ENCODE assay signal across 38 cellular contexts in genomic region chr1:9518454-9518998, GRCh38.
"Had no signal": no experiment of that assay in that cellular context is flagged by ENCODE, and none has a peak within 500 bp of the region (broad histone marks: within the 10 kb centered on the region; RNA-seq: fewer than 3 reads in every experiment).

No MANE protein-coding gene starts in this region.

- H3K9me3 Mint-ChIP-seq: activated CD4-positive, alpha-beta memory T cell treated with anti-CD3 and anti-CD28 coated beads, Interleukin-2, amount 10 ng/mL, durations not matched to agents 7 days and 5 days; activated CD4-positive, alpha-beta T cell treated with anti-CD3 and anti-CD28 coated beads, Interleukin-2, amount 10 ng/mL, durations not matched to agents 7 days and 5 days; activated naive CD4-positive, alpha-beta T cell treated with anti-CD3 and anti-CD28 coated beads, Interleukin-2, amount 10 ng/mL, durations not matched to agents 7 days and 5 days; activated naive CD4-positive, alpha-beta T cell treated with anti-CD3 and anti-CD28 coated beads, Interleukin-2, amount 50 U/mL, for 24 hours; activated naive CD8-positive, alpha-beta T cell treated with anti-CD3 and anti-CD28 coated beads, Interleukin-2, amount 10 ng/mL, durations not matched to agents 7 days and 5 days; activated naive CD8-positive, alpha-beta T cell treated with anti-CD3 and anti-CD28 coated beads, Interleukin-2, amount 50 U/mL, for 24 hours; activated T-cell treated with anti-CD3 and anti-CD28 coated beads, Interleukin-2, amount 50 U/mL, for 24 hours; activated T-helper 2 cell treated with anti-CD3 and anti-CD28 coated beads, Interferon-gamma antibody, Interleukin-2, Interleukin-4, amounts not matched to agents 10 μg/mL and 5 μg/mL and 100 μg/mL, durations not matched to agents 14 hours and 24 hours and 36 hours; central memory CD8-positive, alpha-beta T cell; T-helper 1 cell treated with Interleukin-12 subunit alpha and Interleukin-12 subunit beta and Interleukin-4 antibody, amounts not matched to agents 30 μg/mL and 1 μg/mL, for 36 hours; T-helper 2 cell treated with Interferon-gamma antibody and Interleukin-4, amounts not matched to agents 5 μg/mL and 100 μg/mL, for 36 hours; WTC11 had no signal

- H3K36me3 ChIP-seq: ascending aorta, cardiac muscle cell had no signal

- H3K27me3 Mint-ChIP-seq: activated CD4-positive, alpha-beta T cell treated with anti-CD3 and anti-CD28 coated beads for 36 hours; activated naive CD4-positive, alpha-beta T cell treated with anti-CD3 and anti-CD28 coated beads, Interleukin-2, amount 50 U/mL, for 24 hours; activated naive CD8-positive, alpha-beta T cell; activated naive CD8-positive, alpha-beta T cell treated with anti-CD3 and anti-CD28 coated beads, Interleukin-2, amount 50 U/mL, for 24 hours; activated T-cell treated with anti-CD3 and anti-CD28 coated beads, Interleukin-2, amount 50 U/mL, for 24 hours; central memory CD8-positive, alpha-beta T cell had no signal

- ATAC-seq: activated CD4-positive, alpha-beta T cell treated with anti-CD3 and anti-CD28 coated beads for 36 hours; activated CD4-positive, CD25-positive, alpha-beta regulatory T cell treated with anti-CD3 and anti-CD28 coated beads, Interleukin-2, amount 50 U/mL, for 24 hours; activated CD8-positive, alpha-beta memory T cell treated with anti-CD3 and anti-CD28 coated beads, Interleukin-2, amount 10 ng/mL, durations not matched to agents 7 days and 5 days; activated CD8-positive, alpha-beta T cell treated with anti-CD3 and anti-CD28 coated beads, Interleukin-2, amount 10 ng/mL, durations not matched to agents 7 days and 5 days; activated naive CD8-positive, alpha-beta T cell treated with anti-CD3 and anti-CD28 coated beads, Interleukin-2, amount 50 U/mL, for 24 hours; WTC11 had no signal

- H3K27ac Mint-ChIP-seq: activated CD4-positive, alpha-beta memory T cell treated with anti-CD3 and anti-CD28 coated beads, Interleukin-2, amount 10 ng/mL, durations not matched to agents 7 days and 5 days; activated CD4-positive, alpha-beta T cell treated with anti-CD3 and anti-CD28 coated beads for 36 hours; activated CD4-positive, alpha-beta T cell treated with anti-CD3 and anti-CD28 coated beads, Interleukin-2, amount 10 ng/mL, durations not matched to agents 7 days and 5 days; activated CD8-positive, alpha-beta memory T cell treated with anti-CD3 and anti-CD28 coated beads, Interleukin-2, amount 10 ng/mL, durations not matched to agents 7 days and 5 days; activated CD8-positive, alpha-beta T cell treated with anti-CD3 and anti-CD28 coated beads, Interleukin-2, amount 10 ng/mL, durations not matched to agents 7 days and 5 days; activated naive CD4-positive, alpha-beta T cell treated with anti-CD3 and anti-CD28 coated beads, Interleukin-2, amount 10 ng/mL, durations not matched to agents 7 days and 5 days; activated naive CD4-positive, alpha-beta T cell treated with anti-CD3 and anti-CD28 coated beads, Interleukin-2, amount 50 U/mL, for 24 hours; activated naive CD8-positive, alpha-beta T cell; activated naive CD8-positive, alpha-beta T cell treated with anti-CD3 and anti-CD28 coated beads, Interleukin-2, amount 10 ng/mL, durations not matched to agents 7 days and 5 days; activated naive CD8-positive, alpha-beta T cell treated with anti-CD3 and anti-CD28 coated beads, Interleukin-2, amount 50 U/mL, for 24 hours; activated T-cell treated with anti-CD3 and anti-CD28 coated beads, Interleukin-2, amount 50 U/mL, for 24 hours; activated T-helper 2 cell treated with anti-CD3 and anti-CD28 coated beads, Interferon-gamma antibody, Interleukin-2, Interleukin-4, amounts not matched to agents 10 μg/mL and 5 μg/mL and 100 μg/mL, durations not matched to agents 14 hours and 24 hours and 36 hours; T-helper 1 cell treated with Interleukin-12 subunit alpha and Interleukin-12 subunit beta and Interleukin-4 antibody, amounts not matched to agents 30 μg/mL and 1 μg/mL, for 36 hours; T-helper 2 cell treated with Interferon-gamma antibody and Interleukin-4, amounts not matched to agents 5 μg/mL and 100 μg/mL, for 36 hours; WTC11 had no signal

- H3K4me3 ChIP-seq: ascending aorta, cardiac muscle cell had no signal

- H3K4me1 ChIP-seq: ascending aorta had no signal

- H3K4me3 Mint-ChIP-seq: activated CD4-positive, alpha-beta memory T cell treated with anti-CD3 and anti-CD28 coated beads, Interleukin-2, amount 10 ng/mL, durations not matched to agents 7 days and 5 days; activated CD4-positive, alpha-beta T cell treated with anti-CD3 and anti-CD28 coated beads for 36 hours; activated CD4-positive, alpha-beta T cell treated with anti-CD3 and anti-CD28 coated beads, Interleukin-2, amount 10 ng/mL, durations not matched to agents 7 days and 5 days; activated CD8-positive, alpha-beta memory T cell treated with anti-CD3 and anti-CD28 coated beads, Interleukin-2, amount 10 ng/mL, durations not matched to agents 7 days and 5 days; activated CD8-positive, alpha-beta T cell treated with anti-CD3 and anti-CD28 coated beads, Interleukin-2, amount 10 ng/mL, durations not matched to agents 7 days and 5 days; activated naive CD4-positive, alpha-beta T cell treated with anti-CD3 and anti-CD28 coated beads, Interleukin-2, amount 10 ng/mL, durations not matched to agents 7 days and 5 days; activated naive CD4-positive, alpha-beta T cell treated with anti-CD3 and anti-CD28 coated beads, Interleukin-2, amount 50 U/mL, for 24 hours; activated naive CD8-positive, alpha-beta T cell; activated naive CD8-positive, alpha-beta T cell treated with anti-CD3 and anti-CD28 coated beads, Interleukin-2, amount 10 ng/mL, durations not matched to agents 7 days and 5 days; activated naive CD8-positive, alpha-beta T cell treated with anti-CD3 and anti-CD28 coated beads, Interleukin-2, amount 50 U/mL, for 24 hours; activated T-cell treated with anti-CD3 and anti-CD28 coated beads, Interleukin-2, amount 50 U/mL, for 24 hours; brain; central memory CD8-positive, alpha-beta T cell; T-helper 1 cell treated with Interleukin-12 subunit alpha and Interleukin-12 subunit beta and Interleukin-4 antibody, amounts not matched to agents 30 μg/mL and 1 μg/mL, for 36 hours; T-helper 2 cell treated with Interferon-gamma antibody and Interleukin-4, amounts not matched to agents 5 μg/mL and 100 μg/mL, for 36 hours; WTC11 had no signal

- H3K36me3 Mint-ChIP-seq: activated CD8-positive, alpha-beta memory T cell treated with anti-CD3 and anti-CD28 coated beads, Interleukin-2, amount 10 ng/mL, durations not matched to agents 7 days and 5 days; activated naive CD4-positive, alpha-beta T cell treated with anti-CD3 and anti-CD28 coated beads, Interleukin-2, amount 10 ng/mL, durations not matched to agents 7 days and 5 days; activated naive CD4-positive, alpha-beta T cell treated with anti-CD3 and anti-CD28 coated beads, Interleukin-2, amount 50 U/mL, for 24 hours; activated naive CD8-positive, alpha-beta T cell; activated naive CD8-positive, alpha-beta T cell treated with anti-CD3 and anti-CD28 coated beads, Interleukin-2, amount 10 ng/mL, durations not matched to agents 7 days and 5 days; brain; WTC11 had no signal

- FAIRE-seq: bronchial epithelial cell, TTC549 had no signal

- H3K27me3 ChIP-seq: ascending aorta, cardiac muscle cell had no signal

- H3K27ac ChIP-seq: ascending aorta, cardiac muscle cell, VCaP had no signal

- DNase-seq: activated CD4-positive, alpha-beta memory T cell treated with anti-CD3 and anti-CD28 coated beads, Interleukin-2, amount 10 ng/mL, durations not matched to agents 7 days and 5 days; activated CD4-positive, alpha-beta T cell treated with anti-CD3 and anti-CD28 coated beads for 1 hour; activated CD4-positive, alpha-beta T cell treated with anti-CD3 and anti-CD28 coated beads for 36 hours; activated CD4-positive, alpha-beta T cell treated with anti-CD3 and anti-CD28 coated beads for 48 hours; activated CD4-positive, alpha-beta T cell treated with anti-CD3 and anti-CD28 coated beads, Interleukin-2, amount 10 ng/mL, durations not matched to agents 7 days and 5 days; activated CD4-positive, alpha-beta T cell treated with anti-CD3 and anti-CD28 coated beads, Interleukin-2, amount 50 U/mL, for 48 hours; activated CD4-positive, CD25-positive, alpha-beta regulatory T cell; activated CD8-positive, alpha-beta memory T cell treated with anti-CD3 and anti-CD28 coated beads for 24 hours; activated CD8-positive, alpha-beta memory T cell treated with anti-CD3 and anti-CD28 coated beads, Interleukin-2, amount 10 ng/mL, durations not matched to agents 7 days and 5 days; activated CD8-positive, alpha-beta memory T cell treated with anti-CD3 and anti-CD28 coated beads, Interleukin-2, amount 50 U/mL, for 48 hours; activated CD8-positive, alpha-beta T cell treated with anti-CD3 and anti-CD28 coated beads, Interleukin-2, amount 10 ng/mL, durations not matched to agents 7 days and 5 days; activated effector memory CD4-positive, alpha-beta T cell treated with Interleukin-2 at 50 U/mL for 16 hours; activated gamma-delta T cell; activated naive CD4-positive, alpha-beta T cell treated with anti-CD3 and anti-CD28 coated beads, Interleukin-2, amount 10 ng/mL, durations not matched to agents 7 days and 5 days; activated naive CD4-positive, alpha-beta T cell treated with Interleukin-2 at 50 U/mL for 16 hours; activated naive CD8-positive, alpha-beta T cell treated with anti-CD3 and anti-CD28 coated beads, Interleukin-2, amount 10 ng/mL, durations not matched to agents 7 days and 5 days; activated naive CD8-positive, alpha-beta T cell treated with anti-CD3 and anti-CD28 coated beads, Interleukin-2, amount 50 U/mL, for 24 hours; activated T-cell treated with anti-CD3 and anti-CD28 coated beads, Interleukin-2, amount 50 U/mL, for 24 hours; activated T-cell treated with anti-CD3 and anti-CD28 coated beads, Interleukin-2, amount 50 U/mL, for 48 hours; anterior cingulate cortex; caudate nucleus; cerebellar nuclear complex; T-helper 2 cell; T-helper 9 cell had no signal

- H3K4me1 Mint-ChIP-seq: activated naive CD4-positive, alpha-beta T cell treated with anti-CD3 and anti-CD28 coated beads, Interleukin-2, amount 50 U/mL, for 24 hours; activated naive CD8-positive, alpha-beta T cell treated with anti-CD3 and anti-CD28 coated beads, Interleukin-2, amount 50 U/mL, for 24 hours; central memory CD8-positive, alpha-beta T cell had no signal

- H3K9me3 ChIP-seq: ascending aorta had no signal
